ENCODE assay signal across 1 cellular context in genomic region chr12:54504550-54504949, GRCh38.
TF ChIP-seq lines count a peak whose summit lies in the region.

No MANE protein-coding gene starts in this region.

TF ChIP-seq in HepG2, 621 proteins besides CTCF, POLR2A, EP300 and RAD21:
- TF ChIP-seq PAXIP1 (CRISPR knock-in tag; conservative IDR thresholded peaks at IDR 0.05) = no peak
